Comparison of ENCODE assay signal across 8 cellular contexts in genomic region chr16:75555707-75556512, GRCh38. TPM values are rescaled to one million over a fixed set of nuclear protein-coding genes. Genes with fewer than 3 reads are reported as not detected.
DNase-seq lines count a peak whose midpoint lies in the region; ATAC-seq, FAIRE-seq and TF ChIP-seq lines count a peak whose summit lies in the region.

A gene with protein sequence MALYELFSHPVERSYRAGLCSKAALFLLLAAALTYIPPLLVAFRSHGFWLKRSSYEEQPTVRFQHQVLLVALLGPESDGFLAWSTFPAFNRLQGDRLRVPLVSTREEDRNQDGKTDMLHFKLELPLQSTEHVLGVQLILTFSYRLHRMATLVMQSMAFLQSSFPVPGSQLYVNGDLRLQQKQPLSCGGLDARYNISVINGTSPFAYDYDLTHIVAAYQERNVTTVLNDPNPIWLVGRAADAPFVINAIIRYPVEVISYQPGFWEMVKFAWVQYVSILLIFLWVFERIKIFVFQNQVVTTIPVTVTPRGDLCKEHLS (minus strand): TSS chr16:75556252. CDS start chr16:75556209, 43 bp downstream.

- no peaks in the 10 kb centered on the region for H3K27me3 ChIP-seq in ACC112 (ENCODE audit: insufficient read depth, low read length)
- no peaks in the 10 kb centered on the region for H3K27me3 ChIP-seq in WERI-Rb-1 (ENCODE audit: insufficient read depth, low read depth, severe bottlenecking)
- no peaks in the 10 kb centered on the region for H3K27me3 ChIP-seq in bronchial epithelial cell (ENCODE audit: control insufficient read depth, insufficient read depth, low read length)
- H3K27me3 ChIP-seq in smooth muscle cell (ENCODE audit: low read depth) = no peaks in the 10 kb centered on the region

- H3K36me3 Mint-ChIP-seq in immature natural killer cell = no peaks in the 10 kb centered on the region

- no peaks in the 10 kb centered on the region for H3K9me3 ChIP-seq in WERI-Rb-1 (ENCODE audit: severe bottlenecking)
- H3K9me3 ChIP-seq in smooth muscle cell (replicated peaks; ENCODE audit: low read depth) = no peaks in the 10 kb centered on the region

- H3K4me3 Mint-ChIP-seq in immature natural killer cell = peak within 1 kb of the TSS; percentile 84 to 91 (median 90)

- peak; percentile 40 for TF ChIP-seq POLR2A in GM18526 (IDR thresholded peaks at IDR 0.05; ENCODE audit: extremely low read depth, insufficient read length)

- H4K20me1 ChIP-seq in smooth muscle cell (ENCODE audit: low read depth) = no peaks in the 10 kb centered on the region

- no peak for FAIRE-seq in bronchial epithelial cell (lab: Jason Lieb, UNC)

- DNase-seq in NCI-H2171 treated with DMSO at 0.1 percent for 48 hours (lab: John Stamatoyannopoulos, UW) = peak; percentile 88
- DNase-seq in WERI-Rb-1 = peak; percentile 97
- peak; percentile 85 for DNase-seq in bronchial epithelial cell (ENCODE audit: low read depth)
- DNase-seq in immature natural killer cell = peak; percentile 91 to 93 (median 91)
- peak; percentile 82 for DNase-seq in smooth muscle cell (lab: John Stamatoyannopoulos, UW; ENCODE audit: unreplicated experiment)

- H3K9me3 Mint-ChIP-seq in immature natural killer cell = no peaks in the 10 kb centered on the region

- peak within 1 kb of the TSS; percentile 95 for H3K4me2 ChIP-seq in smooth muscle cell

- peaks cover 12 to 14% of the 10 kb centered on the region in 2 donors for H3K4me1 Mint-ChIP-seq in immature natural killer cell

- peak within 1 kb of the TSS; percentile 97 for H3K4me3 ChIP-seq in ACC112 (ENCODE audit: low read depth, low read length)
- peak within 1 kb of the TSS; percentile 80 for H3K4me3 ChIP-seq in WERI-Rb-1 (ENCODE audit: low read depth, low read length)
- peak within 1 kb of the TSS; percentile 75 for H3K4me3 ChIP-seq in bronchial epithelial cell (ENCODE audit: low read depth, low read length)
- H3K4me3 ChIP-seq in smooth muscle cell = peak within 1 kb of the TSS; percentile 57

- peak within 1 kb of the TSS; percentile 48 for H3K9ac ChIP-seq in smooth muscle cell (ENCODE audit: low read depth)

- H3K36me3 ChIP-seq in ACC112 (ENCODE audit: insufficient read depth, low read length) = no peaks in the 10 kb centered on the region
- H3K36me3 ChIP-seq in WERI-Rb-1 = no peaks in the 10 kb centered on the region
- no peaks in the 10 kb centered on the region for H3K36me3 ChIP-seq in bronchial epithelial cell (ENCODE audit: control insufficient read depth, insufficient read depth, low read length)
- H3K36me3 ChIP-seq in smooth muscle cell (ENCODE audit: low read depth) = no peaks in the 10 kb centered on the region

- H3K27ac ChIP-seq in ACC112 (ENCODE audit: low read depth, low read length) (peak within 1 kb of the TSS; percentile 66), WERI-Rb-1 (peak within 1 kb of the TSS; percentile 61), smooth muscle cell (ENCODE audit: low read depth) (peak within 1 kb of the TSS; percentile 85)

- H2AFZ ChIP-seq in ACC112 (ENCODE audit: low read length, unreplicated experiment) = peak within 1 kb of the TSS; percentile 100
- peak within 1 kb of the TSS; percentile 92 for H2AFZ ChIP-seq in smooth muscle cell (ENCODE audit: low read depth)

- H3K27me3 Mint-ChIP-seq in immature natural killer cell (ENCODE audit: low read depth in 3 of 3) = peaks cover 5 to 9% (median 8%) of the 10 kb centered on the region in 3 donors

- TF ChIP-seq CTCF in WERI-Rb-1 (IDR thresholded peaks at IDR 0.05; ENCODE audit: low read depth, low read length) = no peak
- TF ChIP-seq CTCF in bronchial epithelial cell (IDR thresholded peaks at IDR 0.05; ENCODE audit: insufficient read depth, low read length, severe bottlenecking) = no peak
- no peak for TF ChIP-seq CTCF in smooth muscle cell (IDR thresholded peaks at IDR 0.05; ENCODE audit: borderline replicate concordance, insufficient read depth, poor library complexity, severe bottlenecking)

- peak within 1 kb of the TSS; percentile 76 to 97 (median 89) for H3K27ac Mint-ChIP-seq in immature natural killer cell

- H3K79me2 ChIP-seq in ACC112 (ENCODE audit: control insufficient read depth, insufficient read depth, low read length, unreplicated experiment) = peaks cover 3% of the 10 kb centered on the region
- H3K79me2 ChIP-seq in smooth muscle cell (ENCODE audit: low read depth) = peaks cover 5% of the 10 kb centered on the region

- ATAC-seq in HG03064 (IDR thresholded peaks at IDR 0.05; ENCODE audit: low read depth, unreplicated experiment) = peak; percentile 97

- no peaks in the 10 kb centered on the region for H3F3A ChIP-seq in smooth muscle cell (ENCODE audit: low read depth)

- H3K4me1 ChIP-seq in ACC112 (ENCODE audit: control insufficient read depth, insufficient read depth, low read length, unreplicated experiment) (peaks cover 11% of the 10 kb centered on the region), smooth muscle cell (ENCODE audit: low read depth) (peaks cover 11% of the 10 kb centered on the region)

- under 1% methylated on average over 79 of the region's 80 CpGs for WGBS in smooth muscle cell (ENCODE audit: low lambda C conversion rate)

RNA-seq across cellular contexts. Expression of the gene that starts here (rescaled TPM):
- total RNA-seq in bronchial epithelial cell = 5.2 and 9.7 TPM in 2 replicates
- polyA plus RNA-seq in immature natural killer cell = 1 to 10 TPM in 2 of 3 donors, not detected in 1; 1.3 to 1.5 TPM
- total RNA-seq in smooth muscle cell = 11.8 and 20.9 TPM in 2 replicates
- 13.4 and 17.0 TPM in 2 replicates for polyA plus RNA-seq in smooth muscle cell

Comparison
In these comparisons a context has a peak if more than half of its experiments do, and no peak if none do; other contexts are left out.
1. Peak in every context shown above with its lines: DNase-seq, ATAC-seq, H3K4me3 ChIP-seq and H3K27ac ChIP-seq.